Comparison of ENCODE assay signal across 1 cellular context in genomic region chr11:60891103-60891741, GRCh38.
TF ChIP-seq lines count a peak whose summit lies in the region.

No MANE protein-coding gene starts in this region.

TF ChIP-seq in K562, 482 proteins besides CTCF, POLR2A, EP300 and RAD21 (continued from another document and continues in another):
- TF ChIP-seq ATF3 (IDR thresholded peaks at IDR 0.05) (no peak), ATF3 (CRISPR knock-in tag; conservative IDR thresholded peaks at IDR 0.05) (no peak), SRF (CRISPR knock-in tag; IDR thresholded peaks at IDR 0.05) (no peak), NCOA6 (IDR thresholded peaks at IDR 0.05) (no peak), ZBTB2 (IDR thresholded peaks at IDR 0.05) (no peak), TAF1 (IDR thresholded peaks at IDR 0.05; ENCODE audit: control insufficient read depth, extremely low read depth, insufficient read depth, low read length, severe bottlenecking) (no peak), HDAC1 (IDR thresholded peaks at IDR 0.05) (0 out of 4 replicates have a peak, but pooled peaks of 1 of the 2 experiments have one; percentile 33), MYC (IDR thresholded peaks at IDR 0.05; ENCODE audit: low read depth, low read length) (peak; percentile 17; the same call in 1 of the 2 replicates), MYC (CRISPR knock-in tag; IDR thresholded peaks at IDR 0.05; ENCODE audit: borderline replicate concordance, low read depth) (no peak), ARID3B (CRISPR knock-in tag; IDR thresholded peaks at IDR 0.05; ENCODE audit: borderline replicate concordance) (no peak), ELF4 (CRISPR knock-in tag; IDR thresholded peaks at IDR 0.05) (no peak), DMBX1 (CRISPR knock-in tag; IDR thresholded peaks at IDR 0.05; ENCODE audit: borderline replicate concordance) (peak; percentile 44; the same call in 1 of the 2 replicates), ZNF830 (CRISPR knock-in tag; IDR thresholded peaks at IDR 0.05) (no peak), MTA2 (IDR thresholded peaks at IDR 0.05; ENCODE audit: low read depth) (peak; percentile 49; the same call in 1 of the 2 replicates), NCOA4 (IDR thresholded peaks at IDR 0.05; ENCODE audit: partially characterized antibody) (no peak), THRA (IDR thresholded peaks at IDR 0.05) (no peak), MLLT1 (IDR thresholded peaks at IDR 0.05) (peak in 1 of 2 experiments; percentile 86; a peak in 2 of 4 replicates), KLF6 (CRISPR knock-in tag; IDR thresholded peaks at IDR 0.05; ENCODE audit: borderline replicate concordance) (no peak), E2F8 (IDR thresholded peaks at IDR 0.05; ENCODE audit: low read depth, partially characterized antibody) (no peak), IRF1 (CRISPR knock-in tag; IDR thresholded peaks at IDR 0.05; ENCODE audit: borderline replicate concordance) (no peak), PREB (CRISPR knock-in tag; IDR thresholded peaks at IDR 0.05) (no peak), KDM1A (IDR thresholded peaks at IDR 0.05) (peak; percentile 73 to 83), BCLAF1 (IDR thresholded peaks at IDR 0.05; ENCODE audit: borderline replicate concordance in 1 of 2, control insufficient read depth in 1 of 2, low read depth in 2 of 2, low read length in 1 of 2) (no peak), ZNF408 (CRISPR knock-in tag; IDR thresholded peaks at IDR 0.05; ENCODE audit: low read depth) (no peak), HDAC6 (IDR thresholded peaks at IDR 0.05; ENCODE audit: low read depth, low read length) (no peak), RAD51 (IDR thresholded peaks at IDR 0.05; ENCODE audit: borderline replicate concordance, low read depth) (no peak), SMARCE1 (IDR thresholded peaks at IDR 0.05) (peak; percentile 80), MECOM (CRISPR knock-in tag; IDR thresholded peaks at IDR 0.05) (no peak), SMAD1 (IDR thresholded peaks at IDR 0.05; ENCODE audit: low read depth, low read length, partially characterized antibody) (peak; percentile 75), FOXK2 (conservative IDR thresholded peaks at IDR 0.05 in 1 of 2, IDR thresholded peaks at IDR 0.05 in 1 of 2; ENCODE audit: low read depth in 2 of 2) (0 out of 4 replicates have a peak, but pooled peaks have one; percentile 21 to 25), ZNF197 (CRISPR knock-in tag; IDR thresholded peaks at IDR 0.05; ENCODE audit: low read depth) (no peak), POLR2AphosphoS5 (IDR thresholded peaks at IDR 0.05; ENCODE audit: control insufficient read depth, insufficient read depth, low read depth, low read length) (peak; percentile 78; the same call in 1 of the 2 replicates), SUPT5H (IDR thresholded peaks at IDR 0.05) (no peak), ZBTB26 (CRISPR knock-in tag; IDR thresholded peaks at IDR 0.05) (no peak), SAFB2 (IDR thresholded peaks at IDR 0.05; ENCODE audit: borderline replicate concordance, low read depth, low read length, severe bottlenecking) (no peak), BDP1 (IDR thresholded peaks at IDR 0.05; ENCODE audit: insufficient read depth, insufficient read length) (no peak), ZEB2 (IDR thresholded peaks at IDR 0.05) (peak; percentile 48; the same call in 1 of the 2 replicates), ZNF280A (IDR thresholded peaks at IDR 0.05; ENCODE audit: low read depth, partially characterized antibody) (no peak), BRF1 (IDR thresholded peaks at IDR 0.05; ENCODE audit: borderline replicate concordance, extremely low read depth, insufficient read length) (no peak)
